ENCODE assay signal across 11 cellular contexts in genomic region chr2:238230699-238231098, GRCh38. TPM values are rescaled to one million over a fixed set of nuclear protein-coding genes. Genes with fewer than 3 reads are reported as not detected.
DNase-seq lines count a peak whose midpoint lies in the region; ATAC-seq and TF ChIP-seq lines count a peak whose summit lies in the region.
"Had no signal": no experiment of that assay in that cellular context is flagged by ENCODE, and none has a peak within 500 bp of the region (broad histone marks: within the 10 kb centered on the region; RNA-seq: fewer than 3 reads in every experiment).

No MANE protein-coding gene starts in this region.

- H3K4me1 ChIP-seq in left ventricle myocardium inferior: peaks cover 37% of the 10 kb centered on the region
- no peaks in the 10 kb centered on the region for H3K4me1 ChIP-seq in ectodermal cell (ENCODE audit: control insufficient read depth, insufficient read depth, low read length)
- no peaks in the 10 kb centered on the region for H3K4me1 ChIP-seq in uterus

- H3K27ac Mint-ChIP-seq in nephron: peak overlapping the region in 1 of 3 experiments; percentile 8

- intact Hi-C loops in left ventricle myocardium inferior (cut with micrococcal nuclease) (no loop called here), left cardiac atrium (cut with DNase I) (no loop called here), uterus (cut with DNase I; ENCODE audit: low total_unique reads) (no loop called here)

- ATAC-seq in left cardiac atrium: no peak
- no peak for ATAC-seq in omental fat pad (ENCODE audit: low FRiP score)
- no peak for ATAC-seq in HG02610 (IDR thresholded peaks at IDR 0.05; ENCODE audit: unreplicated experiment)

- H3K36me3 ChIP-seq in left ventricle myocardium inferior: no peaks in the 10 kb centered on the region
- no peaks in the 10 kb centered on the region for H3K36me3 ChIP-seq in ectodermal cell (ENCODE audit: control insufficient read depth, insufficient read depth, low read length)
- H3K36me3 ChIP-seq in uterus: no peaks in the 10 kb centered on the region

- no peaks in the 10 kb centered on the region for H3K9me3 Mint-ChIP-seq in nephron

- 76 to 83% methylated on average over 5 of the region's 5 CpGs for WGBS in ectodermal cell, 2 experiments

- DNase-seq in left ventricle myocardium inferior (no peak), left cardiac atrium (no peak), uterus (no peak), omental fat pad (ENCODE audit: low spot score) (no peak), iPS-NIHi11 (ENCODE audit: low spot score) (no peak)
- DNase-seq: NCI-H345 had no signal

- TF ChIP-seq POLR2A in uterus (IDR thresholded peaks at IDR 0.05): no peak

- TF ChIP-seq CTCF in left ventricle myocardium inferior (IDR thresholded peaks at IDR 0.05; ENCODE audit: borderline replicate concordance) (no peak), nephron (IDR thresholded peaks at IDR 0.05; ENCODE audit: unreplicated experiment in 3 of 3) (no peak), uterus (IDR thresholded peaks at IDR 0.05) (no peak), omental fat pad (IDR thresholded peaks at IDR 0.05) (no peak)

- H3K27ac ChIP-seq in left ventricle myocardium inferior (replicated peaks): no peak overlapping the region
- H3K27ac ChIP-seq in ectodermal cell (ENCODE audit: insufficient read depth, low read depth, low read length, poor library complexity, severe bottlenecking): no peak overlapping the region
- H3K27ac ChIP-seq in uterus: peak overlapping the region; percentile 72 to 86
- H3K27ac ChIP-seq: SK-N-MC had no signal

- H3K36me3 Mint-ChIP-seq in nephron (ENCODE audit: low read depth): peaks cover 8% of the 10 kb centered on the region

- H3K27me3 ChIP-seq in left ventricle myocardium inferior (ENCODE audit: low read depth) (no peaks in the 10 kb centered on the region), ectodermal cell (ENCODE audit: control insufficient read depth, insufficient read depth, low read length, poor library complexity, severe bottlenecking) (peaks cover 24% of the 10 kb centered on the region), uterus (no peaks in the 10 kb centered on the region)

- H3K9me3 ChIP-seq in left ventricle myocardium inferior (replicated peaks) (no peaks in the 10 kb centered on the region), ectodermal cell (ENCODE audit: control insufficient read depth, low read length) (no peaks in the 10 kb centered on the region), uterus (no peaks in the 10 kb centered on the region)

- peak overlapping the region; percentile 66 for H3K4me3 ChIP-seq in left ventricle myocardium inferior
- peak overlapping the region; percentile 45 for H3K4me3 ChIP-seq in ectodermal cell (ENCODE audit: insufficient read depth, low read depth, low read length)
- peak overlapping the region in 1 of 2 donors; percentile 40 for H3K4me3 ChIP-seq in uterus
- H3K4me3 ChIP-seq: GM12878, SK-N-MC had no signal

- H3K4me3 Mint-ChIP-seq in nephron: peak overlapping the region; percentile 81 to 89 (median 86)

- peaks cover 37% of the 10 kb centered on the region for H3K27me3 Mint-ChIP-seq in nephron (ENCODE audit: low read depth)

- peaks cover 42% of the 10 kb centered on the region for H3K4me1 Mint-ChIP-seq in nephron

RNA-seq across cellular contexts. Expression of gene HES6, which starts 9.1 kb away (rescaled TPM):
- total RNA-seq in left ventricle myocardium inferior: 2.7 TPM
- 1 to 10 TPM; 3.8 to 4.3 TPM for total RNA-seq in left cardiac atrium
- polyA plus RNA-seq in ectodermal cell (2013, experiment 1 of 4): 15.8 TPM
- 11.9 TPM for polyA plus RNA-seq in ectodermal cell (2013, experiment 2 of 4)
- polyA plus RNA-seq in ectodermal cell (2013, experiment 3 of 4): 22.0 TPM
- 32.6 TPM for polyA plus RNA-seq in ectodermal cell (2013, experiment 4 of 4)
- 10 to 100 TPM in 2 of 4 donors, 1 to 10 TPM in 1, not detected in 1; 9.5 to 33.3 (median 10.2) TPM for total RNA-seq in uterus
- 1 to 10 TPM; 5.3 to 9.1 (median 5.6) TPM for total RNA-seq in omental fat pad

RNA-seq across cellular contexts. Expression of gene ILKAP, which starts 27.2 kb away (rescaled TPM):
- total RNA-seq in left ventricle myocardium inferior (26.5 TPM), left cardiac atrium (10 to 100 TPM; 23.4 to 27.9 TPM), uterus (10 to 100 TPM in 3 of 4 donors, 1 to 10 TPM in 1; 9.2 to 78.0 (median 29.1) TPM), omental fat pad (10 to 100 TPM; 20.2 to 51.8 (median 29.7) TPM)
- polyA plus RNA-seq in ectodermal cell (2013, experiment 1 of 4): 44.0 TPM
- 38.8 TPM for polyA plus RNA-seq in ectodermal cell (2013, experiment 2 of 4)
- polyA plus RNA-seq in ectodermal cell (2013, experiment 3 of 4): 30.4 TPM
- 34.2 TPM for polyA plus RNA-seq in ectodermal cell (2013, experiment 4 of 4)

RNA-seq across cellular contexts. Expression of gene PER2, which starts 57.7 kb away (rescaled TPM):
- total RNA-seq in left ventricle myocardium inferior: 3.4 TPM
- total RNA-seq in left cardiac atrium: 1 to 10 TPM; 6.4 to 8.1 TPM
- polyA plus RNA-seq in ectodermal cell (2013, experiment 1 of 4): 3.7 TPM
- 3.3 TPM for polyA plus RNA-seq in ectodermal cell (2013, experiment 2 of 4)
- 3.6 TPM for polyA plus RNA-seq in ectodermal cell (2013, experiment 3 of 4)
- 4.7 TPM for polyA plus RNA-seq in ectodermal cell (2013, experiment 4 of 4)
- total RNA-seq in uterus: 10 to 100 TPM in 3 of 4 donors, 1 to 10 TPM in 1; 2.9 to 40.9 (median 19.9) TPM
- total RNA-seq in omental fat pad: 10 to 100 TPM in 3 of 4 donors, 1 to 10 TPM in 1; 5.3 to 36.4 (median 15.4) TPM

Comparison
In these comparisons a context has a peak if more than half of its experiments do, and no peak if none do; other contexts are left out.
1. H3K27ac ChIP-seq: peak in uterus (2 of 2); none in left ventricle myocardium inferior (single experiment) and ectodermal cell (single experiment).